Comparison of ENCODE assay signal across 7 cellular contexts in the genomic region with DNA sequence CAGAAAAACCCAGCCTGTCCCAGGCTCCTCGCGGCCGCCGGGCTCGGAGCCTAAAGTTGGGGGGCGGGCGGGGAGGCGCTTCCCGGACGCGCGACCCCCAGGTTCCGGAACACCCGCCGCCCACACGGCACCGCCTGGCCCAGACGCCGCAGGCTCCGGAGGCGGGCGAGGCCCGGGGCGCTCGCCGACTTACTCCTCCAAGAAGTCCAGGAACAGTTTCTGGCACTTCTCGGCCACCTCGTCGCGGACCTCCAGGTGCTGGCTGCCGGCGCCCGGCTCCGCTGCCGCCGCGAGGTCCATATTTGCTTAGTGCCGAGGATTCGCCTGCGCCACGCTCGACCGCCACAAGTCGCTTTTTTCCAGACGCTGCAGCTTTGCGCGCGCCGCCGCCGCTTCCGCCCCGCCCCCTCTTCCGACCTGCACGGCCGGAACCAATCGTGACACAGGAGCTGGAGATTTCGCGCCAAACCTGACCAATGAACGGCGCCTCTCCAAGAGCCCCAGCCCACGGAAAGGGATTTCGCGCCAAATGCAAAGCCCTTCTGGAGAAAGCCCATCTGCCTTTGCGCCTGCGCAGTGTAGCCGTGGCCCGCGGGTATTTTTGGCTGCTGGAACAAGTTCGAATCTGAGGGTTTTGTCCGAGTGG.
DNase-seq lines count a peak whose midpoint lies in the region; ATAC-seq and TF ChIP-seq lines count a peak whose summit lies in the region.

A gene (minus strand): TSS at position 378 of the 646 bp plus-strand sequence. CDS start 78 bp downstream, at position 300.

- TF ChIP-seq POLR2A in GM18505 (IDR thresholded peaks at IDR 0.05; ENCODE audit: borderline replicate concordance, extremely low read depth, insufficient read depth, insufficient read length), result peak; percentile 58

- ATAC-seq in GM18505 (IDR thresholded peaks at IDR 0.05; ENCODE audit: unreplicated experiment), result peak; percentile 89
- ATAC-seq in HG02973 (IDR thresholded peaks at IDR 0.05; ENCODE audit: unreplicated experiment), result peak; percentile 91

- peak within 1 kb of the TSS; percentile 78 for H3K4me3 ChIP-seq in astrocyte of the cerebellum (ENCODE audit: low read depth, low read length)

- DNase-seq in NCI-H2029 (lab: John Stamatoyannopoulos, UW) (peak; percentile 97), T-helper 22 cell (ENCODE audit: low read depth) (peak; percentile 95), astrocyte of the cerebellum (ENCODE audit: low read depth) (peak; percentile 99), hippocampal formation (lab: John Stamatoyannopoulos, UW) (peak; percentile 90 to 92), retina (peak; percentile 97)

- in situ Hi-C loops in astrocyte of the cerebellum (cut with HindIII; ENCODE audit: low sequenced_read_pairs), result no loop called here

- no peak for TF ChIP-seq CTCF in astrocyte of the cerebellum (IDR thresholded peaks at IDR 0.05; ENCODE audit: low read depth, low read length, missing control alignments)

Comparison
In these comparisons a context has a peak if more than half of its experiments do, and no peak if none do; other contexts are left out.
1. Peak in every context shown above with its lines: DNase-seq, ATAC-seq and H3K4me3 ChIP-seq.